In genomic region chr4:77146426-77147399, GRCh38 we compare ENCODE assay signal across 8 cellular contexts. TPM values are rescaled to one million over a fixed set of nuclear protein-coding genes. Genes with fewer than 3 reads are reported as not detected.
A peak's percentile ranks its signal among the peaks of the same experiment; 100 is the strongest.
DNase-seq lines count a peak whose midpoint lies in the region; FAIRE-seq and TF ChIP-seq lines count a peak whose summit lies in the region.

No MANE protein-coding gene starts in this region.

- FAIRE-seq in kidney (lab: Jason Lieb, UNC) = no peak

- peak overlapping the region; percentile 3 to 63 (median 36); a peak in 16 of 22 replicates for H3K4me2 ChIP-seq in BLaER1 treated with 17β-estradiol and CSF1 and Interleukin-3, amounts not matched to agents 10 nM and 100 nM

- no peaks in the 10 kb centered on the region for H4K20me1 ChIP-seq in BLaER1 treated with 17β-estradiol and CSF1 and Interleukin-3, amounts not matched to agents 10 nM and 100 nM

- peaks cover 10 to 23% (median 14%) of the 10 kb centered on the region in 10 experiments; a peak in 18 of 20 replicates for H3K4me1 ChIP-seq in BLaER1 treated with 17β-estradiol and CSF1 and Interleukin-3, amounts not matched to agents 10 nM and 100 nM
- H3K4me1 ChIP-seq in mucosa of rectum (ENCODE audit: control insufficient read depth in 2 of 2, insufficient read depth in 2 of 2, low read length in 2 of 2) (peaks cover 13 to 34% of the 10 kb centered on the region in 2 donors), kidney (ENCODE audit: control insufficient read depth in 1 of 2, insufficient read depth in 1 of 2, low read depth in 1 of 2, low read length in 2 of 2) (no peaks in the 10 kb centered on the region)

- H3K27ac ChIP-seq in BLaER1 treated with 17β-estradiol and CSF1 and Interleukin-3, amounts not matched to agents 10 nM and 100 nM = peak overlapping the region in 4 of 11 experiments; percentile 17 to 60 (median 32); a peak in 8 of 22 replicates
- H3K27ac ChIP-seq in VCaP (peak overlapping the region; percentile 99), mucosa of rectum (ENCODE audit: low read depth in 2 of 2, low read length in 2 of 2) (peak overlapping the region; percentile 59 to 65), kidney (ENCODE audit: low read depth in 2 of 2, low read length in 2 of 2) (no peak overlapping the region)

- intact Hi-C loops in kidney (cut with DNase I) = no loop called here

- no peak overlapping the region for H3K4me3 ChIP-seq in BLaER1 treated with 17β-estradiol and CSF1 and Interleukin-3, amounts not matched to agents 10 nM and 100 nM
- H3K4me3 ChIP-seq in mucosa of rectum (ENCODE audit: low read length in 2 of 2) = peak overlapping the region in 1 of 2 donors; percentile 41
- H3K4me3 ChIP-seq in kidney (ENCODE audit: low read length in 2 of 2) = no peak overlapping the region

- H3K9me3 ChIP-seq in BLaER1 treated with 17β-estradiol and CSF1 and Interleukin-3, amounts not matched to agents 10 nM and 100 nM (replicated peaks in 1 of 11) = no peaks in the 10 kb centered on the region
- H3K9me3 ChIP-seq in mucosa of rectum (ENCODE audit: control insufficient read depth in 2 of 2, low read length in 2 of 2) (no peaks in the 10 kb centered on the region), kidney (ENCODE audit: control insufficient read depth in 1 of 2, low read length in 2 of 2) (no peaks in the 10 kb centered on the region)

- H3K36me3 ChIP-seq in BLaER1 treated with 17β-estradiol and CSF1 and Interleukin-3, amounts not matched to agents 10 nM and 100 nM = no peaks in the 10 kb centered on the region
- H3K36me3 ChIP-seq in mucosa of rectum (ENCODE audit: control insufficient read depth in 2 of 2, insufficient read depth in 2 of 2, low read length in 2 of 2) = no peaks in the 10 kb centered on the region
- H3K36me3 ChIP-seq in kidney (ENCODE audit: control insufficient read depth in 1 of 2, insufficient read depth in 2 of 2, low read length in 2 of 2) = no peaks in the 10 kb centered on the region

- DNase-seq in HS-5 (ENCODE audit: low read depth) (peak; percentile 11), ecto neural progenitor cell (ENCODE audit: low spot score) (no peak), Ammon's horn (ENCODE audit: low spot score) (no peak), kidney (no peak)
- no peak for DNase-seq in effector CD4-positive, alpha-beta T cell

- TF ChIP-seq CTCF in VCaP (conservative IDR thresholded peaks at IDR 0.05) (no peak), kidney (IDR thresholded peaks at IDR 0.05; ENCODE audit: borderline replicate concordance, extremely low read depth, insufficient read depth) (no peak)

- no peaks in the 10 kb centered on the region for H3K27me3 ChIP-seq in BLaER1 treated with 17β-estradiol and CSF1 and Interleukin-3, amounts not matched to agents 10 nM and 100 nM
- H3K27me3 ChIP-seq in mucosa of rectum (ENCODE audit: control insufficient read depth in 2 of 2, insufficient read depth in 2 of 2, low read length in 2 of 2) = no peaks in the 10 kb centered on the region

- no peak overlapping the region for H3K9ac ChIP-seq in BLaER1 treated with 17β-estradiol and CSF1 and Interleukin-3, amounts not matched to agents 10 nM and 100 nM
- H3K9ac ChIP-seq in mucosa of rectum (ENCODE audit: low read depth in 1 of 2, low read length in 2 of 2) (no peak overlapping the region), kidney (ENCODE audit: low read length in 2 of 2) (no peak overlapping the region)

RNA-seq across cellular contexts. Expression of gene CCNG2, which starts 10.3 kb away (rescaled TPM):
- 75.8 TPM for total RNA-seq in kidney
- 26.4 TPM for polyA plus RNA-seq in kidney (ENCODE audit: insufficient read depth, low read depth, low replicate concordance)

Comparison
In these comparisons a context has a peak if more than half of its experiments do, and no peak if none do; other contexts are left out.
1. H3K27ac ChIP-seq: peak in VCaP (single experiment) and mucosa of rectum (2 of 2); none in kidney (0 of 2).